Comparison of ENCODE assay signal across 11 cellular contexts in genomic region chr17:77473615-77474226, GRCh38.
A peak's percentile ranks its signal among the peaks of the same experiment; 100 is the strongest.
DNase-seq lines count a peak whose midpoint lies in the region; ATAC-seq, FAIRE-seq and TF ChIP-seq lines count a peak whose summit lies in the region.
"Had no signal": no experiment of that assay in that cellular context is flagged by ENCODE, and none has a peak within 500 bp of the region (broad histone marks: within the 10 kb centered on the region; RNA-seq: fewer than 3 reads in every experiment).

No MANE protein-coding gene starts in this region.

- intact Hi-C loops in left ventricle myocardium inferior (cut with micrococcal nuclease), result no loop called here
- intact Hi-C loops in activated T-helper 2 cell treated with anti-CD3 and anti-CD28 coated beads, Interferon-gamma antibody, Interleukin-2, Interleukin-4, amounts not matched to agents 10 μg/mL and 5 μg/mL and 100 μg/mL, durations not matched to agents 14 hours and 24 hours and 36 hours (cut with micrococcal nuclease), result loop anchor here (1.0 to 2.0 kb wide), 4 partner anchors 8 to 141 kb away; no protein-coding TSS in a partner anchor
- intact Hi-C loops in HepG2 (cut with micrococcal nuclease; ENCODE audit: unreplicated experiment), result loop anchor here (5.0 kb wide), 1 partner anchor 41 kb away; no protein-coding TSS in a partner anchor
- intact Hi-C loops in upper lobe of right lung (cut with DNase I), result no loop called here

- no TSS peak for BruUV-seq in HepG2 (replicated peaks; lab: Mats Ljungman, UMichigan)

- no peak for TF ChIP-seq POLR2A in HepG2 (IDR thresholded peaks at IDR 0.05; ENCODE audit: insufficient read depth in 1 of 2, low read depth in 2 of 2, low read length in 2 of 2)

- 94% methylated on average over 6 of the region's 6 CpGs for WGBS in HepG2 (ENCODE audit: low lambda C conversion rate)

- no peaks in the 10 kb centered on the region for H3K27me3 Mint-ChIP-seq in activated T-helper 2 cell treated with anti-CD3 and anti-CD28 coated beads, Interferon-gamma antibody, Interleukin-2, Interleukin-4, amounts not matched to agents 10 μg/mL and 5 μg/mL and 100 μg/mL, durations not matched to agents 14 hours and 24 hours and 36 hours (ENCODE audit: low read depth)
- no peaks in the 10 kb centered on the region for H3K27me3 Mint-ChIP-seq in type B pancreatic cell

- TF ChIP-seq RAD21 in HepG2 (CRISPR knock-in tag; IDR thresholded peaks at IDR 0.05), result no peak

- TF ChIP-seq CTCF in left ventricle myocardium inferior (IDR thresholded peaks at IDR 0.05; ENCODE audit: borderline replicate concordance) (no peak), right atrium auricular region (IDR thresholded peaks at IDR 0.05) (no peak), HepG2 (CRISPR knock-in tag; IDR thresholded peaks at IDR 0.05) (no peak), type B pancreatic cell (conservative IDR thresholded peaks at IDR 0.05) (no peak), upper lobe of right lung (IDR thresholded peaks at IDR 0.05) (no peak)

- H3K27me3 ChIP-seq in left ventricle myocardium inferior (ENCODE audit: low read depth) (no peaks in the 10 kb centered on the region), right atrium auricular region (no peaks in the 10 kb centered on the region), HepG2 (ENCODE audit: control insufficient read depth in 1 of 2, insufficient read depth in 2 of 2, low read length in 2 of 2) (no peaks in the 10 kb centered on the region), upper lobe of right lung (no peaks in the 10 kb centered on the region)

- H3K9me3 ChIP-seq in left ventricle myocardium inferior (replicated peaks) (no peaks in the 10 kb centered on the region), right atrium auricular region (no peaks in the 10 kb centered on the region), HepG2 (ENCODE audit: low read length) (no peaks in the 10 kb centered on the region), upper lobe of right lung (no peaks in the 10 kb centered on the region)

- in situ Hi-C loops in HepG2 (cut with HindIII; ENCODE audit: extremely low pct_ligation_motif_present, low pct_unique_long_range_greater_than_20kb), result no loop called here

- H3K27ac Mint-ChIP-seq in activated T-helper 2 cell treated with anti-CD3 and anti-CD28 coated beads, Interferon-gamma antibody, Interleukin-2, Interleukin-4, amounts not matched to agents 10 μg/mL and 5 μg/mL and 100 μg/mL, durations not matched to agents 14 hours and 24 hours and 36 hours, result peak overlapping the region; percentile 90
- H3K27ac Mint-ChIP-seq in type B pancreatic cell, result peak overlapping the region; percentile 92

- H3K4me2 ChIP-seq in HepG2 (ENCODE audit: low read depth, low read length), result no peak overlapping the region

- H3K4me1 ChIP-seq in left ventricle myocardium inferior (peaks cover 93% of the 10 kb centered on the region), right atrium auricular region (peaks cover 0 to 85% of the 10 kb centered on the region in 2 donors), HepG2 (ENCODE audit: insufficient read depth, low read length) (peaks cover 58% of the 10 kb centered on the region), upper lobe of right lung (peaks cover 81% of the 10 kb centered on the region)

- H3K9ac ChIP-seq in HepG2 (ENCODE audit: insufficient read depth, low read depth, low read length), result no peak overlapping the region

- POLR2A ChIA-PET in HepG2 (lab: Yijun Ruan, JAX), result interaction anchor here (1.2 to 2.6 kb wide), 3 partner anchors 14 to 23 kb away, joined by 5 to 19 read pairs (median 6); no protein-coding TSS in a partner anchor

- no peak overlapping the region for H3K4me3 ChIP-seq in left ventricle myocardium inferior
- H3K4me3 ChIP-seq in right atrium auricular region, result no peak overlapping the region
- no peak overlapping the region for H3K4me3 ChIP-seq in HepG2 (replicated peaks in 1 of 3; ENCODE audit: insufficient read depth in 1 of 3, low read depth in 2 of 3, low read length in 3 of 3)
- H3K4me3 ChIP-seq in upper lobe of right lung, result no peak overlapping the region
- H3K4me3 ChIP-seq: lung had no signal

- H3K27ac ChIP-seq in left ventricle myocardium inferior (replicated peaks), result peak overlapping the region; percentile 84
- H3K27ac ChIP-seq in right atrium auricular region, result peak overlapping the region in 1 of 2 donors; percentile 81
- H3K27ac ChIP-seq in HepG2 (ENCODE audit: extremely low read length, insufficient read depth, low read length), result no peak overlapping the region
- no peak overlapping the region for H3K27ac ChIP-seq in upper lobe of right lung

- H3K36me3 ChIP-seq in left ventricle myocardium inferior, result no peaks in the 10 kb centered on the region
- H3K36me3 ChIP-seq in right atrium auricular region, result no peaks in the 10 kb centered on the region
- H3K36me3 ChIP-seq in HepG2 (replicated peaks in 1 of 2; ENCODE audit: control insufficient read depth in 1 of 2, insufficient read depth in 2 of 2, low read length in 2 of 2), result peaks cover 43 to 77% of the 10 kb centered on the region in 2 experiments
- H3K36me3 ChIP-seq in upper lobe of right lung, result no peaks in the 10 kb centered on the region

- peak overlapping the region; percentile 74 for H3K4me3 Mint-ChIP-seq in activated T-helper 2 cell treated with anti-CD3 and anti-CD28 coated beads, Interferon-gamma antibody, Interleukin-2, Interleukin-4, amounts not matched to agents 10 μg/mL and 5 μg/mL and 100 μg/mL, durations not matched to agents 14 hours and 24 hours and 36 hours (ENCODE audit: low read depth)
- peak overlapping the region; percentile 68 for H3K4me3 Mint-ChIP-seq in type B pancreatic cell

- peaks cover 81% of the 10 kb centered on the region for H3K36me3 Mint-ChIP-seq in activated T-helper 2 cell treated with anti-CD3 and anti-CD28 coated beads, Interferon-gamma antibody, Interleukin-2, Interleukin-4, amounts not matched to agents 10 μg/mL and 5 μg/mL and 100 μg/mL, durations not matched to agents 14 hours and 24 hours and 36 hours (ENCODE audit: low read depth)
- peaks cover 20% of the 10 kb centered on the region for H3K36me3 Mint-ChIP-seq in type B pancreatic cell

- peak; percentile 36 for FAIRE-seq in HepG2 (lab: Jason Lieb, UNC)

- TF ChIP-seq EP300 in HepG2 (IDR thresholded peaks at IDR 0.05; ENCODE audit: low read depth in 2 of 2, low read length in 2 of 2) (no peak), HepG2 (CRISPR knock-in tag; IDR thresholded peaks at IDR 0.05; ENCODE audit: borderline replicate concordance) (no peak)

- H3K9me3 Mint-ChIP-seq in activated T-helper 2 cell treated with anti-CD3 and anti-CD28 coated beads, Interferon-gamma antibody, Interleukin-2, Interleukin-4, amounts not matched to agents 10 μg/mL and 5 μg/mL and 100 μg/mL, durations not matched to agents 14 hours and 24 hours and 36 hours, result no peaks in the 10 kb centered on the region
- H3K9me3 Mint-ChIP-seq in type B pancreatic cell, result no peaks in the 10 kb centered on the region

- CTCF ChIA-PET in HepG2 (lab: Yijun Ruan, JAX; ENCODE audit: low intra/inter-chr PET ratio, low total read pairs), result no interaction called here

- DNase-seq in left ventricle myocardium inferior, result no peak
- no peak for DNase-seq in right atrium auricular region (ENCODE audit: low spot score)
- no peak for DNase-seq in activated T-helper 2 cell treated with anti-CD3 and anti-CD28 coated beads, Interferon-gamma antibody, Interleukin-2, Interleukin-4, amounts not matched to agents 10 μg/mL and 5 μg/mL and 100 μg/mL, durations not matched to agents 14 hours and 24 hours and 36 hours (ENCODE audit: low spot score)
- no peak for DNase-seq in HepG2 (ENCODE audit: low spot score)
- DNase-seq in type B pancreatic cell (ENCODE audit: extremely low spot score, unreplicated experiment), result no peak
- no peak for DNase-seq in upper lobe of right lung
- no peak for DNase-seq in DMS114 treated with DMSO at 0.1 percent for 48 hours (lab: John Stamatoyannopoulos, UW; ENCODE audit: unreplicated experiment)
- DNase-seq: central memory CD4-positive, alpha-beta T cell had no signal

- H2AFZ ChIP-seq in HepG2 (ENCODE audit: low read length), result no peak overlapping the region

- no peak for ATAC-seq in HepG2
- ATAC-seq in upper lobe of right lung, result no peak
- no peak for ATAC-seq in HG03521 (IDR thresholded peaks at IDR 0.05; ENCODE audit: unreplicated experiment)
- ATAC-seq: Right ventricle myocardium inferior had no signal

- H3K4me1 Mint-ChIP-seq in activated T-helper 2 cell treated with anti-CD3 and anti-CD28 coated beads, Interferon-gamma antibody, Interleukin-2, Interleukin-4, amounts not matched to agents 10 μg/mL and 5 μg/mL and 100 μg/mL, durations not matched to agents 14 hours and 24 hours and 36 hours (ENCODE audit: low read depth), result peaks cover 80% of the 10 kb centered on the region
- H3K4me1 Mint-ChIP-seq in type B pancreatic cell (ENCODE audit: unreplicated experiment), result peaks cover 77% of the 10 kb centered on the region

- H4K20me1 ChIP-seq in HepG2 (ENCODE audit: insufficient read depth, low read length), result peaks cover 96% of the 10 kb centered on the region

- peaks cover 100% of the 10 kb centered on the region for H3K79me2 ChIP-seq in HepG2 (ENCODE audit: insufficient read depth, low read length)

TF ChIP-seq in HepG2, 621 proteins besides CTCF, POLR2A, EP300 and RAD21 (continues in another document):
- TF ChIP-seq, protein P1, sequence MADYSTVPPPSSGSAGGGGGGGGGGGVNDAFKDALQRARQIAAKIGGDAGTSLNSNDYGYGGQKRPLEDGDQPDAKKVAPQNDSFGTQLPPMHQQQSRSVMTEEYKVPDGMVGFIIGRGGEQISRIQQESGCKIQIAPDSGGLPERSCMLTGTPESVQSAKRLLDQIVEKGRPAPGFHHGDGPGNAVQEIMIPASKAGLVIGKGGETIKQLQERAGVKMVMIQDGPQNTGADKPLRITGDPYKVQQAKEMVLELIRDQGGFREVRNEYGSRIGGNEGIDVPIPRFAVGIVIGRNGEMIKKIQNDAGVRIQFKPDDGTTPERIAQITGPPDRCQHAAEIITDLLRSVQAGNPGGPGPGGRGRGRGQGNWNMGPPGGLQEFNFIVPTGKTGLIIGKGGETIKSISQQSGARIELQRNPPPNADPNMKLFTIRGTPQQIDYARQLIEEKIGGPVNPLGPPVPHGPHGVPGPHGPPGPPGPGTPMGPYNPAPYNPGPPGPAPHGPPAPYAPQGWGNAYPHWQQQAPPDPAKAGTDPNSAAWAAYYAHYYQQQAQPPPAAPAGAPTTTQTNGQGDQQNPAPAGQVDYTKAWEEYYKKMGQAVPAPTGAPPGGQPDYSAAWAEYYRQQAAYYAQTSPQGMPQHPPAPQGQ (CRISPR knock-in tag; IDR thresholded peaks at IDR 0.05; ENCODE audit: borderline replicate concordance), result no peak
- TF ChIP-seq ZFY (CRISPR knock-in tag; IDR thresholded peaks at IDR 0.05), result 0 out of 2 replicates have a peak, but pooled peaks have one; percentile 6
- TF ChIP-seq, protein P2, sequence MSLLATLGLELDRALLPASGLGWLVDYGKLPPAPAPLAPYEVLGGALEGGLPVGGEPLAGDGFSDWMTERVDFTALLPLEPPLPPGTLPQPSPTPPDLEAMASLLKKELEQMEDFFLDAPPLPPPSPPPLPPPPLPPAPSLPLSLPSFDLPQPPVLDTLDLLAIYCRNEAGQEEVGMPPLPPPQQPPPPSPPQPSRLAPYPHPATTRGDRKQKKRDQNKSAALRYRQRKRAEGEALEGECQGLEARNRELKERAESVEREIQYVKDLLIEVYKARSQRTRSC (CRISPR knock-in tag; IDR thresholded peaks at IDR 0.05; ENCODE audit: low read depth), result no peak
- 0 out of 2 replicates have a peak, but pooled peaks have one; percentile 12 for TF ChIP-seq ZNF121 (CRISPR knock-in tag; IDR thresholded peaks at IDR 0.05)
- TF ChIP-seq SMC3 (IDR thresholded peaks at IDR 0.05; ENCODE audit: low read length), result no peak

Comparison
In these comparisons a context has a peak if more than half of its experiments do, and no peak if none do; other contexts are left out.
1. intact Hi-C loops: an anchor here in activated T-helper 2 cell treated with anti-CD3 and anti-CD28 coated beads, Interferon-gamma antibody, Interleukin-2, Interleukin-4, amounts not matched to agents 10 μg/mL and 5 μg/mL and 100 μg/mL, durations not matched to agents 14 hours and 24 hours and 36 hours (1.0 to 2.0 kb wide) and HepG2 (5.0 kb wide); none called in left ventricle myocardium inferior and upper lobe of right lung.